22 cellular contexts compared by ENCODE assay signal in genomic region chr15:56293495-56294292, GRCh38. TPM values are rescaled to one million over a fixed set of nuclear protein-coding genes. Genes with fewer than 3 reads are reported as not detected.
DNase-seq lines count a peak whose midpoint lies in the region; FAIRE-seq and TF ChIP-seq lines count a peak whose summit lies in the region.
"Had no signal": no experiment of that assay in that cellular context is flagged by ENCODE, and none has a peak within 500 bp of the region (broad histone marks: within the 10 kb centered on the region; RNA-seq: fewer than 3 reads in every experiment).

No MANE protein-coding gene starts in this region.

- no peaks in the 10 kb centered on the region for H3K27me3 Mint-ChIP-seq in H9 (ENCODE audit: low read depth)
- H3K27me3 Mint-ChIP-seq: T-helper 17 cell had no signal

- no peak overlapping the region for H3K18ac ChIP-seq in H9 (ENCODE audit: insufficient read length, low read depth, low read length)

- no peaks in the 10 kb centered on the region for H3K9me1 ChIP-seq in endothelial cell of umbilical vein (replicated peaks; ENCODE audit: control insufficient read depth, extremely low read depth, insufficient read depth, low read length)

- peaks cover 0 to 3% (median 2%) of the 10 kb centered on the region in 3 experiments; a peak in 1 of 7 replicates for H3K36me3 Mint-ChIP-seq in H9 (ENCODE audit: insufficient read depth in 1 of 3, low read depth in 3 of 3)

- H4K91ac ChIP-seq in H9 (ENCODE audit: insufficient read length, low read depth, low read length): no peak overlapping the region

- no peaks in the 10 kb centered on the region for H4K20me1 ChIP-seq in H9 (ENCODE audit: control insufficient read depth, insufficient read depth, insufficient read length)
- no peaks in the 10 kb centered on the region for H4K20me1 ChIP-seq in OCI-LY3 (ENCODE audit: insufficient read depth, low read length)
- no peaks in the 10 kb centered on the region for H4K20me1 ChIP-seq in endothelial cell of umbilical vein (replicated peaks; ENCODE audit: control insufficient read depth, extremely low read depth, insufficient read depth, low read length)

- no peaks in the 10 kb centered on the region for H3K79me1 ChIP-seq in H9 (ENCODE audit: insufficient read depth, low read depth, low read length, poor library complexity, severe bottlenecking)

- H3K9ac ChIP-seq in H9 (ENCODE audit: extremely low read depth, insufficient read length, low read length) (no peak overlapping the region), OCI-LY3 (ENCODE audit: low read length) (no peak overlapping the region), endothelial cell of umbilical vein (replicated peaks; ENCODE audit: extremely low read depth, insufficient read depth, low read length) (no peak overlapping the region)

- H4K8ac ChIP-seq in H9 (replicated peaks; ENCODE audit: insufficient read length, low read depth, low read length): no peak overlapping the region

- H3K36me3 ChIP-seq in OCI-LY3 (replicated peaks; ENCODE audit: low read depth, low read length): no peaks in the 10 kb centered on the region
- no peaks in the 10 kb centered on the region for H3K36me3 ChIP-seq in endothelial cell of umbilical vein (ENCODE audit: control insufficient read depth in 2 of 2, extremely low read depth in 1 of 2, insufficient read depth in 2 of 2, low read length in 2 of 2)
- no peaks in the 10 kb centered on the region for H3K36me3 ChIP-seq in testis (ENCODE audit: low read depth, missing control alignments)
- H3K36me3 ChIP-seq: MG63 had no signal

- H2BK15ac ChIP-seq in H9 (ENCODE audit: low read depth, low read length): no peak overlapping the region

- no peak overlapping the region for H3K56ac ChIP-seq in H9 (ENCODE audit: insufficient read length, low read depth, low read length)

- POLR2A ChIA-PET in endothelial cell of umbilical vein (lab: Charles Lee): no interaction called here

- H3K14ac ChIP-seq in H9 (ENCODE audit: insufficient read depth, low read length): no peak overlapping the region

- no peak overlapping the region; a peak in 1 of 7 replicates for H3K27ac Mint-ChIP-seq in H9
- H3K27ac Mint-ChIP-seq: T-helper 17 cell had no signal

- CTCF ChIA-PET in endothelial cell of umbilical vein (lab: Charles Lee): interaction anchor here (1.1 to 2.9 kb wide), 2 partner anchors 13 to 45 kb away, joined by 3 to 9 read pairs; no protein-coding TSS in a partner anchor

- no peak overlapping the region for H2BK20ac ChIP-seq in H9 (ENCODE audit: low read depth, low read length, poor library complexity, severe bottlenecking)

- no peak overlapping the region for H3K4ac ChIP-seq in H9 (ENCODE audit: low read depth, low read length)

- H3K79me2 ChIP-seq in H9 (ENCODE audit: insufficient read depth, low read length) (no peaks in the 10 kb centered on the region), OCI-LY3 (ENCODE audit: low read length) (no peaks in the 10 kb centered on the region), endothelial cell of umbilical vein (ENCODE audit: control insufficient read depth, insufficient read depth, low read length) (no peaks in the 10 kb centered on the region)

- H3K4me3 Mint-ChIP-seq in H9: no peak overlapping the region
- H3K4me3 Mint-ChIP-seq: T-helper 17 cell had no signal

- H2BK120ac ChIP-seq in H9 (ENCODE audit: low read depth, low read length, poor library complexity, severe bottlenecking): no peak overlapping the region

- no peak for DNase-seq in H9
- no peak for DNase-seq in endothelial cell of umbilical vein (ENCODE audit: low read depth, low spot score)
- DNase-seq in activated CD8-positive, alpha-beta memory T cell treated with anti-CD3 and anti-CD28 coated beads for 24 hours: no peak
- no peak for DNase-seq in testis
- DNase-seq in NCI-H524 treated with DMSO at 0.1 percent for 48 hours (lab: John Stamatoyannopoulos, UW): no peak
- DNase-seq in amygdala (lab: John Stamatoyannopoulos, UW): no peak
- DNase-seq: EL, H7, MG63, NCI-H1417, NCI-H187, NCI-H446, NCI-H526 treated with DMSO at 0.1 percent for 48 hours, PC-9, SHP77 treated with DMSO at 0.1 percent for 48 hours, SW 1271, T-helper 17 cell had no signal

- H3K9me3 ChIP-seq in H9 (ENCODE audit: control insufficient read depth, low read depth, low read length) (no peaks in the 10 kb centered on the region), OCI-LY3 (ENCODE audit: insufficient read depth, low read length) (peaks cover 7% of the 10 kb centered on the region; the same call in 1 of the 2 replicates), endothelial cell of umbilical vein (replicated peaks; ENCODE audit: control insufficient read depth, insufficient read depth, low read length) (no peaks in the 10 kb centered on the region), testis (no peaks in the 10 kb centered on the region)
- H3K9me3 ChIP-seq: MG63 had no signal

- no TSS peak for BruUV-seq in endothelial cell of umbilical vein (replicated peaks; lab: Mats Ljungman, UMichigan)

- no peaks in the 10 kb centered on the region for H3K27me3 ChIP-seq in H9 (ENCODE audit: insufficient read depth, low read length)
- H3K27me3 ChIP-seq in OCI-LY3 (ENCODE audit: low read depth, low read length): no peaks in the 10 kb centered on the region
- H3K27me3 ChIP-seq in endothelial cell of umbilical vein (ENCODE audit: control insufficient read depth in 2 of 2, insufficient read depth in 2 of 2, low read length in 2 of 2): no peaks in the 10 kb centered on the region
- H3K27me3 ChIP-seq in testis: no peaks in the 10 kb centered on the region
- H3K27me3 ChIP-seq: MG63 had no signal

- H3K4me1 ChIP-seq in H9 (ENCODE audit: insufficient read depth, low read length) (peaks cover 2% of the 10 kb centered on the region; the same call in 1 of the 2 replicates), OCI-LY3 (ENCODE audit: low read length) (peaks cover 8% of the 10 kb centered on the region), endothelial cell of umbilical vein (ENCODE audit: control insufficient read depth, extremely low read depth, insufficient read depth, low read length) (no peaks in the 10 kb centered on the region), testis (no peaks in the 10 kb centered on the region)

- H2BK12ac ChIP-seq in H9 (ENCODE audit: insufficient read length, low read depth, low read length): no peak overlapping the region

- H2AFZ ChIP-seq in H9 (ENCODE audit: low read length): no peak overlapping the region
- no peak overlapping the region for H2AFZ ChIP-seq in OCI-LY3 (ENCODE audit: low read depth, low read length)
- H2AFZ ChIP-seq in endothelial cell of umbilical vein (ENCODE audit: low read depth, low read length): no peak overlapping the region
- H2AFZ ChIP-seq: PC-9 had no signal

- H3K4me2 ChIP-seq in H9 (ENCODE audit: insufficient read depth, insufficient read length, low read length) (no peak overlapping the region), OCI-LY3 (ENCODE audit: low read length) (peak overlapping the region; percentile 26; the same call in 1 of the 2 replicates), endothelial cell of umbilical vein (ENCODE audit: insufficient read depth, low read length) (no peak overlapping the region)
- H3K4me2 ChIP-seq: PC-9 had no signal

- H3K9me3 Mint-ChIP-seq in H9: peaks cover 3 to 5% of the 10 kb centered on the region in 2 experiments; a peak in 1 of 5 replicates

- intact Hi-C loops in endothelial cell of umbilical vein (cut with micrococcal nuclease) (no loop called here), testis (cut with DNase I; ENCODE audit: low total_unique reads) (no loop called here)

- no peak overlapping the region for H3K23ac ChIP-seq in H9 (ENCODE audit: insufficient read length, low read depth, low read length)

- TF ChIP-seq CTCF in H9 (conservative IDR thresholded peaks at IDR 0.05): no peak
- TF ChIP-seq CTCF in OCI-LY3 (IDR thresholded peaks at IDR 0.05; ENCODE audit: low read depth, low read length): no peak
- no peak for TF ChIP-seq CTCF in endothelial cell of umbilical vein (IDR thresholded peaks at IDR 0.05; ENCODE audit: extremely low read depth in 1 of 2, insufficient read depth in 1 of 2, low read depth in 1 of 2, low read length in 2 of 2)
- TF ChIP-seq CTCF in testis (IDR thresholded peaks at IDR 0.05): no peak

- H3K27ac ChIP-seq in H9 (ENCODE audit: insufficient read length, low read depth, low read length): no peak overlapping the region
- no peak overlapping the region for H3K27ac ChIP-seq in OCI-LY3 (ENCODE audit: low read length)
- H3K27ac ChIP-seq in endothelial cell of umbilical vein (ENCODE audit: insufficient read depth, low read depth, low read length): no peak overlapping the region
- no peak overlapping the region for H3K27ac ChIP-seq in testis
- H3K27ac ChIP-seq: C4-2B, PC-9, RWPE1, SK-N-MC had no signal

- H2AK5ac ChIP-seq in H9 (ENCODE audit: insufficient read length, low read length): no peak overlapping the region

- dilution Hi-C loops in endothelial cell of umbilical vein (cut with MboI; ENCODE audit: extremely low pct_ligation_motif_present, low sequenced_read_pairs): no loop called here

- no peak for TF ChIP-seq POLR2A in endothelial cell of umbilical vein (IDR thresholded peaks at IDR 0.05; ENCODE audit: low read depth, low read length)
- TF ChIP-seq POLR2A in testis (IDR thresholded peaks at IDR 0.05): no peak

- no peak overlapping the region for H3T11ph ChIP-seq in H9 (ENCODE audit: low read length)

- no peak overlapping the region for H3K4me3 ChIP-seq in OCI-LY3 (ENCODE audit: low read length)
- no peak overlapping the region for H3K4me3 ChIP-seq in endothelial cell of umbilical vein (replicated peaks in 1 of 3; ENCODE audit: insufficient read depth in 1 of 3, low read depth in 1 of 3, low read length in 3 of 3)
- H3K4me3 ChIP-seq in testis: no peak overlapping the region
- H3K4me3 ChIP-seq: MG63, PC-9, SK-N-MC had no signal

- WGBS in H9 (ENCODE audit: extremely low coverage, insufficient read length, low lambda C conversion rate): no CpG with 5 or more reads among the region's 5 CpGs
- 82 to 89% methylated on average over 5 of the region's 5 CpGs for WGBS in testis, 2 donors

- FAIRE-seq in endothelial cell of umbilical vein (lab: Jason Lieb, UNC): peak; percentile 38
- FAIRE-seq: D721Med had no signal

- H3K23me2 ChIP-seq in H9 (ENCODE audit: insufficient read length, low read depth, low read length, poor library complexity, severe bottlenecking): peaks cover 3% of the 10 kb centered on the region

- H3K4me1 Mint-ChIP-seq in H9: peaks cover 5 to 8% of the 10 kb centered on the region in 2 experiments; a peak in 3 of 4 replicates
- H3K4me1 Mint-ChIP-seq: T-helper 17 cell had no signal

- H2BK5ac ChIP-seq in H9 (ENCODE audit: insufficient read length, low read length): no peak overlapping the region

- peak overlapping the region; percentile 33 for H4K5ac ChIP-seq in H9 (ENCODE audit: insufficient read length, low read depth, low read length)

RNA-seq across cellular contexts. Expression of gene RFX7, which starts 50.0 kb away (rescaled TPM):
- 40.4 and 43.4 TPM in 2 replicates for total RNA-seq in H9 (2021)
- 23.0 and 25.9 TPM in 2 replicates for total RNA-seq in endothelial cell of umbilical vein
- 5.7 and 6.3 TPM in 2 replicates for polyA plus RNA-seq in endothelial cell of umbilical vein
- 5.5 and 5.6 TPM in 2 replicates for polyA plus RNA-seq in endothelial cell of umbilical vein (2011; cell fraction: cytosol; rRNA removed)
- polyA plus RNA-seq in endothelial cell of umbilical vein (2011; cell fraction: nucleus; rRNA removed): 18.8 and 22.1 TPM in 2 replicates
- polyA plus RNA-seq in endothelial cell of umbilical vein (2012): 11.3 and 13.2 TPM in 2 replicates
- polyA minus RNA-seq in endothelial cell of umbilical vein: 30.7 and 32.7 TPM in 2 replicates
- 10.5 TPM for polyA minus RNA-seq in endothelial cell of umbilical vein (2011; cell fraction: cytosol; rRNA and poly(A)+ RNA removed)
- 21.7 and 34.6 TPM in 2 replicates for polyA minus RNA-seq in endothelial cell of umbilical vein (2011; cell fraction: nucleus; rRNA and poly(A)+ RNA removed)
- 10 to 100 TPM; 19.7 to 21.6 TPM for total RNA-seq in testis
- polyA plus RNA-seq in testis (ENCODE audit: insufficient read depth, low read depth, low replicate concordance): 17.5 TPM
